Comparison of ENCODE assay signal across 8 cellular contexts in genomic region chr2:109129921-109130725, GRCh38. TPM values are rescaled to one million over a fixed set of nuclear protein-coding genes. Genes with fewer than 3 reads are reported as not detected.
A peak's percentile ranks its signal among the peaks of the same experiment; 100 is the strongest.
DNase-seq lines count a peak whose midpoint lies in the region; ATAC-seq and TF ChIP-seq lines count a peak whose summit lies in the region.

No MANE protein-coding gene starts in this region.

- no peaks in the 10 kb centered on the region for H3K36me3 ChIP-seq in lung (ENCODE audit: control insufficient read depth in 2 of 2, insufficient read depth in 2 of 2, low read length in 2 of 2)
- no peaks in the 10 kb centered on the region for H3K36me3 ChIP-seq in tibial artery

- DNase-seq in activated naive CD4-positive, alpha-beta T cell treated with anti-CD3 and anti-CD28 coated beads, Interleukin-2, amount 10 ng/mL, durations not matched to agents 7 days and 5 days = peak; percentile 32
- DNase-seq in activated naive CD4-positive, alpha-beta T cell treated with Interleukin-2 at 50 U/mL for 16 hours = no peak
- DNase-seq in astrocyte of the spinal cord (ENCODE audit: low read depth, low spot score) = peak; percentile 41
- DNase-seq in lung (ENCODE audit: low spot score) = no peak
- DNase-seq in tibial artery = peak; percentile 46 to 76
- DNase-seq in T1000 (lab: John Stamatoyannopoulos, UW) = no peak

- WGBS in lung, 2 donors = 10 to 17% methylated on average over 55 to 56 of the region's 56 CpGs

- no peak for ATAC-seq in lung (ENCODE audit: insufficient read depth, low FRiP score)
- ATAC-seq in GM19455 (IDR thresholded peaks at IDR 0.05; ENCODE audit: unreplicated experiment) = no peak
- no peak for ATAC-seq in HG03280 (IDR thresholded peaks at IDR 0.05; ENCODE audit: unreplicated experiment)

- H3K9me3 Mint-ChIP-seq in activated naive CD4-positive, alpha-beta T cell treated with anti-CD3 and anti-CD28 coated beads, Interleukin-2, amount 10 ng/mL, durations not matched to agents 7 days and 5 days = no peaks in the 10 kb centered on the region

- in situ Hi-C loops in astrocyte of the spinal cord (cut with HindIII; ENCODE audit: low sequenced_read_pairs) = no loop called here

- no peak overlapping the region for H3K27ac Mint-ChIP-seq in activated naive CD4-positive, alpha-beta T cell treated with anti-CD3 and anti-CD28 coated beads, Interleukin-2, amount 10 ng/mL, durations not matched to agents 7 days and 5 days

- peaks cover 25% of the 10 kb centered on the region for H3K4me1 Mint-ChIP-seq in activated naive CD4-positive, alpha-beta T cell treated with anti-CD3 and anti-CD28 coated beads, Interleukin-2, amount 10 ng/mL, durations not matched to agents 7 days and 5 days

- peak overlapping the region; percentile 73 for H3K4me3 ChIP-seq in astrocyte of the spinal cord (ENCODE audit: low read depth, low read length)
- peak overlapping the region; percentile 63 for H3K4me3 ChIP-seq in lung
- peak overlapping the region; percentile 62 to 85 for H3K4me3 ChIP-seq in tibial artery

- CTCF ChIA-PET in activated naive CD4-positive, alpha-beta T cell treated with anti-CD3 and anti-CD28 coated beads, Interleukin-2, amount 10 ng/mL, durations not matched to agents 7 days and 5 days (lab: Charles Lee) = interaction anchor here (1.4 to 4.7 kb wide), 2 partner anchors 379 to 380 kb away, joined by 9 to 68 read pairs; no protein-coding TSS in a partner anchor

- no peaks in the 10 kb centered on the region for H3K36me3 Mint-ChIP-seq in activated naive CD4-positive, alpha-beta T cell treated with anti-CD3 and anti-CD28 coated beads, Interleukin-2, amount 10 ng/mL, durations not matched to agents 7 days and 5 days

- peaks cover 0 to 2% of the 10 kb centered on the region in 2 donors for H3K9me3 ChIP-seq in lung (ENCODE audit: control insufficient read depth in 2 of 2, insufficient read depth in 1 of 2, low read length in 1 of 2)
- no peaks in the 10 kb centered on the region for H3K9me3 ChIP-seq in tibial artery

- intact Hi-C loops in tibial artery (cut with DNase I; ENCODE audit: low total_unique reads) = loop anchor here (2.0 kb wide), 2 partner anchors 43 to 381 kb away; no protein-coding TSS in a partner anchor

- TF ChIP-seq CTCF in astrocyte of the spinal cord (IDR thresholded peaks at IDR 0.05; ENCODE audit: low read depth, low read length) = no peak
- TF ChIP-seq CTCF in lung (IDR thresholded peaks at IDR 0.05; ENCODE audit: control extremely low read depth, extremely low read depth) = no peak
- no peak for TF ChIP-seq CTCF in tibial artery (IDR thresholded peaks at IDR 0.05)

- H3K4me1 ChIP-seq in lung (ENCODE audit: control insufficient read depth in 2 of 2, insufficient read depth in 2 of 2, low read length in 2 of 2) = peaks cover 0 to 9% of the 10 kb centered on the region in 2 donors
- peaks cover 0 to 65% (median 12%) of the 10 kb centered on the region in 4 donors for H3K4me1 ChIP-seq in tibial artery

- peaks cover 68% of the 10 kb centered on the region for H3K27me3 Mint-ChIP-seq in activated naive CD4-positive, alpha-beta T cell treated with anti-CD3 and anti-CD28 coated beads, Interleukin-2, amount 10 ng/mL, durations not matched to agents 7 days and 5 days

- H3K27ac ChIP-seq in lung (ENCODE audit: low read depth in 1 of 2, low read length in 1 of 2) (peak overlapping the region in 1 of 2 donors; percentile 57), tibial artery (peak overlapping the region; percentile 86 to 93)

- H3K27me3 ChIP-seq in lung (ENCODE audit: control insufficient read depth, insufficient read depth) (no peaks in the 10 kb centered on the region), tibial artery (no peaks in the 10 kb centered on the region)

- peak overlapping the region; percentile 73 for H3K4me3 Mint-ChIP-seq in activated naive CD4-positive, alpha-beta T cell treated with anti-CD3 and anti-CD28 coated beads, Interleukin-2, amount 10 ng/mL, durations not matched to agents 7 days and 5 days

RNA-seq across cellular contexts. Expression of gene SH3RF3, which starts 1.1 kb away (rescaled TPM):
- 1 to 10 TPM; 8.5 to 9.7 TPM for total RNA-seq in lung
- polyA plus RNA-seq in lung = 1 to 10 TPM; 2.9 to 8.7 TPM

Comparison
In these comparisons a context has a peak if more than half of its experiments do, and no peak if none do; other contexts are left out.
1. DNase-seq: peak in activated naive CD4-positive, alpha-beta T cell treated with anti-CD3 and anti-CD28 coated beads, Interleukin-2, amount 10 ng/mL, durations not matched to agents 7 days and 5 days (single experiment), astrocyte of the spinal cord (single experiment) and tibial artery (2 of 2); none in activated naive CD4-positive, alpha-beta T cell treated with Interleukin-2 at 50 U/mL for 16 hours (single experiment), lung (single experiment) and T1000 (single experiment).
2. Peak in every context shown above with its lines, with median percentiles within 50 percentile points of each other: H3K4me3 ChIP-seq.